Comparison of ENCODE assay signal across 9 cellular contexts in the genomic region with DNA sequence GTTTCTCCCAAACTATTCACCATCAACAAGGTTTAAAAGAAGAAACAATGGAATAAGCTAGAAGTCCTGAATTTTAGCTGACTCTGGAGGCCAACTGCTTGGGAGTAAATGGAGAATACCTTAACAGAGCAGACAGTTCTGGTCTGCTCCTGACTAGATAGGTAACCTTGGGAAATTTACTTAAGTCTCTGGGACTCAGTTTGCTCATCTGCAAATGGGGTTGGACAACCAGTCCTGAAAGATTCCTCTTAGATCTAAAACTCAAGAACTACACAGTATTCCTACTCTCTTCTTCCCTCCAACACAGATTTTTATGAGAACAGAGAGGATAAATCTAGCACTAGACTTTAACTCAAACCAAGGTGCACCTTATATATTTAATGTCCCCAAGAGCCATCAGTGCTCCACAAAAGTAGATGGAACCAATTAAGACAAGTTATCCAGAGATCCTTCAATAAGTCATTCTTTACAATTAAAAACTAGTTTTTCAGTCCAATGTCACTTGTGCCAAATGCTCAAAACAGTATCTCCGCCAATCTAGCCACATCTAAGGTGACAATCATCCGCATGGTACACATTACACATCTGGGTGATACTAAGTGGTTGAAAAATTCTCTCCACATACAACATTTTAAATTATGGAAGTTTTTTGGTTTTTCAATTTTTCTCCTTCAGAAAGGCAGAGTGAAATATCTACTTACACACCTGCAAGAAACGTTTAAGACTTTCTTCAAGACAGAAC. TPM values are rescaled to one million over a fixed set of nuclear protein-coding genes. Genes with fewer than 3 reads are reported as not detected.
DNase-seq lines count a peak whose midpoint lies in the region; ATAC-seq and TF ChIP-seq lines count a peak whose summit lies in the region.
"Had no signal": no experiment of that assay in that cellular context is flagged by ENCODE, and none has a peak within 500 bp of the region (broad histone marks: within the 10 kb centered on the region; RNA-seq: fewer than 3 reads in every experiment).

No MANE protein-coding gene starts in this region.

- POLR2A ChIA-PET in activated CD4-positive, alpha-beta memory T cell treated with anti-CD3 and anti-CD28 coated beads, Interleukin-2, amount 10 ng/mL, durations not matched to agents 7 days and 5 days (lab: Charles Lee) = interaction anchor here (0.5 to 4.2 kb wide), 10 partner anchors 12 to 71 kb away, joined by 3 to 82 read pairs (median 6); partner anchors contain the start of genes AMT, NICN1 and USP4

- peak overlapping the region; percentile 98 for H3K4me3 Mint-ChIP-seq in activated CD4-positive, alpha-beta memory T cell treated with anti-CD3 and anti-CD28 coated beads, Interleukin-2, amount 10 ng/mL, durations not matched to agents 7 days and 5 days

- peaks cover 55% of the 10 kb centered on the region for H3K36me3 Mint-ChIP-seq in activated CD4-positive, alpha-beta memory T cell treated with anti-CD3 and anti-CD28 coated beads, Interleukin-2, amount 10 ng/mL, durations not matched to agents 7 days and 5 days (ENCODE audit: low read depth)

- peak overlapping the region; percentile 91 for H3K27ac Mint-ChIP-seq in activated CD4-positive, alpha-beta memory T cell treated with anti-CD3 and anti-CD28 coated beads, Interleukin-2, amount 10 ng/mL, durations not matched to agents 7 days and 5 days

- H3K9me3 ChIP-seq in spleen = no peaks in the 10 kb centered on the region

- H3K27me3 ChIP-seq in spleen (replicated peaks in 1 of 7) = no peaks in the 10 kb centered on the region

- H3K27ac ChIP-seq in spleen = peak overlapping the region; percentile 89 to 100 (median 98)

- WGBS in spleen, 5 donors = 16 to 29% (median 22%) methylated on average over 3 of the region's 3 CpGs

- TF ChIP-seq CTCF in HFF-Myc (IDR thresholded peaks at IDR 0.05; ENCODE audit: low read depth, low read length, missing control alignments) = no peak
- no peak for TF ChIP-seq CTCF in spleen (IDR thresholded peaks at IDR 0.05 in 8 of 11, conservative IDR thresholded peaks at IDR 0.05 in 3 of 11)

- TF ChIP-seq POLR2A in spleen (IDR thresholded peaks at IDR 0.05) = no peak

- DNase-seq in HFF-Myc (ENCODE audit: extremely low read depth, low read depth) (no peak), spleen (no peak), GF-D8 (lab: John Stamatoyannopoulos, UW) (no peak)
- no peak for DNase-seq in activated CD4-positive, alpha-beta memory T cell treated with anti-CD3 and anti-CD28 coated beads, Interleukin-2, amount 10 ng/mL, durations not matched to agents 7 days and 5 days
- no peak for DNase-seq in activated effector memory CD4-positive, alpha-beta T cell treated with anti-CD3 and anti-CD28 coated beads, Interleukin-2, amount 50 U/mL, for 16 hours
- DNase-seq: activated CD4-positive, CD25-positive, alpha-beta regulatory T cell had no signal

- intact Hi-C loops in spleen (cut with DNase I; ENCODE audit: low total_unique reads) = loop anchor here (5.0 kb wide), 1 partner anchor 68 kb away; the partner anchor contains the start of gene USP4

- H3K4me1 Mint-ChIP-seq in activated CD4-positive, alpha-beta memory T cell treated with anti-CD3 and anti-CD28 coated beads, Interleukin-2, amount 10 ng/mL, durations not matched to agents 7 days and 5 days = peaks cover 66% of the 10 kb centered on the region

- peaks cover 2% of the 10 kb centered on the region for H3K27me3 Mint-ChIP-seq in activated CD4-positive, alpha-beta memory T cell treated with anti-CD3 and anti-CD28 coated beads, Interleukin-2, amount 10 ng/mL, durations not matched to agents 7 days and 5 days

- H3K36me3 ChIP-seq in spleen = peaks cover 0 to 23% (median 8%) of the 10 kb centered on the region in 6 donors

- H3K4me3 ChIP-seq in HFF-Myc (replicated peaks; ENCODE audit: low read depth, low read length) (peak overlapping the region; percentile 88), iPS-11a (ENCODE audit: low read depth, low read length) (peak overlapping the region; percentile 84), spleen (peak overlapping the region; percentile 55 to 92 (median 78))

- H3K9me3 Mint-ChIP-seq in activated CD4-positive, alpha-beta memory T cell treated with anti-CD3 and anti-CD28 coated beads, Interleukin-2, amount 10 ng/mL, durations not matched to agents 7 days and 5 days = no peaks in the 10 kb centered on the region

- H3K4me1 ChIP-seq in spleen = peaks cover 63 to 87% (median 82%) of the 10 kb centered on the region in 6 donors

- no peak for ATAC-seq in HG03520 (IDR thresholded peaks at IDR 0.05; ENCODE audit: unreplicated experiment)
- ATAC-seq in GM19324 (IDR thresholded peaks at IDR 0.05; ENCODE audit: low FRiP score, unreplicated experiment) = no peak

- CTCF ChIA-PET in activated CD4-positive, alpha-beta memory T cell treated with anti-CD3 and anti-CD28 coated beads, Interleukin-2, amount 10 ng/mL, durations not matched to agents 7 days and 5 days (lab: Charles Lee) = interaction anchor here (1.1 to 1.9 kb wide), 2 partner anchors 39 to 70 kb away, joined by 4 to 19 read pairs; partner anchors contain the start of gene USP4

RNA-seq across cellular contexts. Expression of gene RHOA, which starts 1.5 kb away (rescaled TPM):
- total RNA-seq in activated CD4-positive, alpha-beta memory T cell treated with anti-CD3 and anti-CD28 coated beads, Interleukin-2, amount 10 ng/mL, durations not matched to agents 7 days and 5 days = 100 to 1,000 TPM; 504 to 505 TPM
- total RNA-seq in spleen = 100 to 1,000 TPM; 452 to 693 (median 522) TPM
- 100 to 1,000 TPM; 226 to 346 (median 297) TPM for polyA plus RNA-seq in spleen

RNA-seq across cellular contexts. Expression of gene TCTA, which starts 1.9 kb away (rescaled TPM):
- 10 to 100 TPM; 19.7 to 22.4 TPM for total RNA-seq in activated CD4-positive, alpha-beta memory T cell treated with anti-CD3 and anti-CD28 coated beads, Interleukin-2, amount 10 ng/mL, durations not matched to agents 7 days and 5 days
- total RNA-seq in spleen = 10 to 100 TPM; 22.1 to 39.4 (median 28.6) TPM
- 10 to 100 TPM; 18.2 to 27.4 (median 25.4) TPM for polyA plus RNA-seq in spleen

RNA-seq across cellular contexts. Expression of gene AMT, which starts 12.0 kb away (rescaled TPM):
- total RNA-seq in activated CD4-positive, alpha-beta memory T cell treated with anti-CD3 and anti-CD28 coated beads, Interleukin-2, amount 10 ng/mL, durations not matched to agents 7 days and 5 days = 1 to 10 TPM; 3.5 to 5.2 TPM
- 10 to 100 TPM in 3 of 7 donors, 1 to 10 TPM in 4; 4.2 to 15.5 (median 7.0) TPM for total RNA-seq in spleen
- 10 to 100 TPM; 13.0 to 35.0 (median 32.9) TPM for polyA plus RNA-seq in spleen

RNA-seq across cellular contexts. Expression of gene NICN1, which starts 18.9 kb away (rescaled TPM):
- total RNA-seq in activated CD4-positive, alpha-beta memory T cell treated with anti-CD3 and anti-CD28 coated beads, Interleukin-2, amount 10 ng/mL, durations not matched to agents 7 days and 5 days = 10 to 100 TPM; 23.8 to 25.5 TPM
- total RNA-seq in spleen = 10 to 100 TPM; 10.9 to 27.7 (median 17.9) TPM
- 10 to 100 TPM in 1 of 3 donors, 1 to 10 TPM in 2; 6.2 to 10.6 (median 9.6) TPM for polyA plus RNA-seq in spleen

RNA-seq across cellular contexts. Expression of gene GPX1, which starts 52.1 kb away (rescaled TPM):
- 10 to 100 TPM; 71.5 to 76.8 TPM for total RNA-seq in activated CD4-positive, alpha-beta memory T cell treated with anti-CD3 and anti-CD28 coated beads, Interleukin-2, amount 10 ng/mL, durations not matched to agents 7 days and 5 days
- 100 to 1,000 TPM; 252 to 415 (median 300) TPM for total RNA-seq in spleen
- 100 to 1,000 TPM; 360 to 652 (median 488) TPM for polyA plus RNA-seq in spleen
